Comparison of ENCODE assay signal across 1 cellular context in genomic region chr7:2012044-2012900, GRCh38.
TF ChIP-seq lines count a peak whose summit lies in the region.

No MANE protein-coding gene starts in this region.

TF ChIP-seq in HepG2, 621 proteins besides CTCF, POLR2A, EP300 and RAD21 (continued from another document):
- TF ChIP-seq ZMAT5 (CRISPR knock-in tag; IDR thresholded peaks at IDR 0.05; ENCODE audit: borderline replicate concordance, low read depth) (no peak), ZNF275 (CRISPR knock-in tag; IDR thresholded peaks at IDR 0.05; ENCODE audit: borderline replicate concordance) (no peak), ZNF230 (CRISPR knock-in tag; IDR thresholded peaks at IDR 0.05) (no peak), THYN1 (CRISPR knock-in tag; IDR thresholded peaks at IDR 0.05; ENCODE audit: borderline replicate concordance, low read depth) (no peak), HMG20B (CRISPR knock-in tag; conservative IDR thresholded peaks at IDR 0.05) (no peak), ZNF713 (CRISPR knock-in tag; IDR thresholded peaks at IDR 0.05) (no peak), GATAD2A (CRISPR knock-in tag; IDR thresholded peaks at IDR 0.05) (no peak), ZNF292 (CRISPR knock-in tag; IDR thresholded peaks at IDR 0.05; ENCODE audit: borderline replicate concordance, low read depth) (no peak), ZNF101 (CRISPR knock-in tag; IDR thresholded peaks at IDR 0.05; ENCODE audit: borderline replicate concordance, low read depth) (no peak), ZSCAN31 (CRISPR knock-in tag; IDR thresholded peaks at IDR 0.05; ENCODE audit: low read depth) (no peak), ISX (CRISPR knock-in tag; conservative IDR thresholded peaks at IDR 0.05) (no peak), ZBTB20 (CRISPR knock-in tag; IDR thresholded peaks at IDR 0.05; ENCODE audit: borderline replicate concordance, low read depth) (no peak), SNAPC5 (CRISPR knock-in tag; IDR thresholded peaks at IDR 0.05; ENCODE audit: borderline replicate concordance) (no peak), HCFC1 (IDR thresholded peaks at IDR 0.05; ENCODE audit: low read depth, low read length) (no peak), CEBPB (IDR thresholded peaks at IDR 0.05; ENCODE audit: borderline replicate concordance, low read depth, low read length) (no peak)
